Comparison of ENCODE assay signal across 8 cellular contexts in the genomic region with DNA sequence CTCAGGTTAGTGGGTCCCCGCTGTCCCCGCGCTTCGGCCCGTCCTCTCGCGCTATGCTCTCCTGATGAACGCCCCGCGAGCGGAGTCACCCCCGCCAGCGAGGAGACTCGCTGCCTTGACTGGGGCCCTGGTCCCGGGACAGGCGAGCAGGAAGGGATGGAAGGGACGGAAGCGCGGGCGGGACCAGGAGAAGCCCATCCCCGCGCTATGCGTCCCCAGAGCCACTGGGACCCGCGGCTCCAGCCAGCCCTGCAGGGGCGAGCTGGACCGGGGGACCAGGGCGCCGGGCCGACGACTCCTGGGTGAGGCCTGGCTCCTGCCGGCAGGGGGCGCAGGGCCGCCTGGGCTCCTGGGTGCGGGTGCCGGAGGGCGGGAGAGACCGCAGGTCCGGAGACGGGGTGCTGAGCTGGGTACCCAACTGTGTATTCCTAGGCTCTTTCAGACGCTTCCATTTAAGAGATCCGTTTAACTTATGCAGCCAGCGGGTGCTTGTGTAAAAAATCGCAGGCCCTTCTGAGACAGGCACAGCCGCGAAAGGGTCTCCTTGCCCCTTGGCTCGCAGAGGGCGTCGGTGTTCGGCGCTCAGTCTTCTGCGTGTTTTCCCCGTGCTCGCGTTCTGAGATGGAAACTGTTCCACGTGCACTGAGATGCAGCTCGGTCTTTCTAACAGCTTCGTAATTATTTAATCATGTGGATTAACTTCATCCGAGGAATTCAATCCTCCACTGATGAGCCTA. TPM values are rescaled to one million over a fixed set of nuclear protein-coding genes. Genes with fewer than 3 reads are reported as not detected.
DNase-seq lines count a peak whose midpoint lies in the region; ATAC-seq and TF ChIP-seq lines count a peak whose summit lies in the region.

No MANE protein-coding gene starts in this region.

- H2BK12ac ChIP-seq in neuronal stem cell (ENCODE audit: low read length) = no peak overlapping the region

- H2BK15ac ChIP-seq in neuronal stem cell (ENCODE audit: low read length) = peak overlapping the region; percentile 67

- DNase-seq in C1 segment of cervical spinal cord (lab: John Stamatoyannopoulos, UW) (peak in 12 of 14 donors; percentile 32 to 87 (median 66)), RWPE2 (ENCODE audit: low spot score) (peak; percentile 89), neuronal stem cell (ENCODE audit: low spot score) (peak; percentile 67)
- DNase-seq in activated naive CD4-positive, alpha-beta T cell treated with Interleukin-2 at 50 U/mL for 16 hours = peak; percentile 84

- H3K79me1 ChIP-seq in neuronal stem cell (ENCODE audit: low read depth, low read length) = peaks cover 2% of the 10 kb centered on the region

- H2BK5ac ChIP-seq in neuronal stem cell (ENCODE audit: low read length) = no peak overlapping the region

- no peak overlapping the region for H2AFZ ChIP-seq in neuronal stem cell (ENCODE audit: low read length)

- H3K4me1 ChIP-seq in RWPE2 (ENCODE audit: insufficient read depth, poor library complexity, severe bottlenecking) = peaks cover 29% of the 10 kb centered on the region
- peaks cover 0 to 50% (median 22%) of the 10 kb centered on the region in 3 donors for H3K4me1 ChIP-seq in gastroesophageal sphincter
- peaks cover 0 to 12% of the 10 kb centered on the region in 2 donors for H3K4me1 ChIP-seq in neuronal stem cell (ENCODE audit: control insufficient read depth in 2 of 2, insufficient read depth in 1 of 2, low read depth in 1 of 2, low read length in 2 of 2)
- H3K4me1 ChIP-seq in stomach smooth muscle (ENCODE audit: control insufficient read depth, insufficient read depth, low read length) = peaks cover 18% of the 10 kb centered on the region

- WGBS in gastroesophageal sphincter (ENCODE audit: low coverage in 1 of 2), 2 donors = 0 to 9% methylated on average over 11 to 19 of the region's 59 CpGs
- WGBS in neuronal stem cell (ENCODE audit: extremely low coverage in 2 of 2, insufficient read length in 2 of 2, insufficient replicate concordance in 1 of 2), 2 donors = no CpG with 5 or more reads among the region's 59 CpGs

- peak overlapping the region; percentile 98 for H3K18ac ChIP-seq in neuronal stem cell (ENCODE audit: low read length)

- TF ChIP-seq POLR2A in gastroesophageal sphincter (IDR thresholded peaks at IDR 0.05) = peak in 1 of 2 donors; percentile 9

- no peak overlapping the region for H4K91ac ChIP-seq in neuronal stem cell (ENCODE audit: low read depth, low read length, poor library complexity)

- H3K36me3 ChIP-seq in RWPE2 (ENCODE audit: low read depth) (no peaks in the 10 kb centered on the region; the same call in 1 of the 2 replicates), gastroesophageal sphincter (no peaks in the 10 kb centered on the region), neuronal stem cell (replicated peaks in 1 of 2; ENCODE audit: control insufficient read depth in 2 of 2, insufficient read depth in 2 of 2, low read length in 2 of 2) (peaks cover 0 to 4% of the 10 kb centered on the region in 2 donors), stomach smooth muscle (ENCODE audit: control insufficient read depth in 2 of 2, insufficient read depth in 2 of 2, low read length in 2 of 2) (no peaks in the 10 kb centered on the region)

- no peaks in the 10 kb centered on the region for H3K9me3 ChIP-seq in RWPE2 (ENCODE audit: severe bottlenecking)
- H3K9me3 ChIP-seq in gastroesophageal sphincter = no peaks in the 10 kb centered on the region
- H3K9me3 ChIP-seq in neuronal stem cell (replicated peaks in 1 of 2; ENCODE audit: control insufficient read depth in 2 of 2, insufficient read depth in 1 of 2, low read depth in 1 of 2, low read length in 2 of 2) = peaks cover 0 to 7% of the 10 kb centered on the region in 2 donors
- no peaks in the 10 kb centered on the region for H3K9me3 ChIP-seq in stomach smooth muscle (ENCODE audit: control insufficient read depth in 2 of 2, low read length in 2 of 2)

- H3K9ac ChIP-seq in neuronal stem cell (ENCODE audit: low read depth, low read length, poor library complexity) (peak overlapping the region; percentile 70), stomach smooth muscle (ENCODE audit: low read length in 2 of 2) (peak overlapping the region; percentile 53 to 73)

- H3K27me3 ChIP-seq in RWPE2 (ENCODE audit: insufficient read depth, poor library complexity, severe bottlenecking) = no peaks in the 10 kb centered on the region
- no peaks in the 10 kb centered on the region for H3K27me3 ChIP-seq in gastroesophageal sphincter
- peaks cover 0 to 14% (median 2%) of the 10 kb centered on the region in 3 experiments for H3K27me3 ChIP-seq in neuronal stem cell (ENCODE audit: control insufficient read depth in 3 of 3, insufficient read depth in 3 of 3, low read depth in 1 of 3, low read length in 3 of 3)
- no peaks in the 10 kb centered on the region for H3K27me3 ChIP-seq in stomach smooth muscle (ENCODE audit: control insufficient read depth in 1 of 2, insufficient read depth in 2 of 2, low read length in 2 of 2)

- TF ChIP-seq CTCF in RWPE2 (IDR thresholded peaks at IDR 0.05; ENCODE audit: poor library complexity, severe bottlenecking) (peak; percentile 100), gastroesophageal sphincter (IDR thresholded peaks at IDR 0.05) (peak; percentile 86 to 99 (median 94))

- TF ChIP-seq EP300 in gastroesophageal sphincter (IDR thresholded peaks at IDR 0.05) = no peak

- ATAC-seq in GM19351 (IDR thresholded peaks at IDR 0.05; ENCODE audit: unreplicated experiment) (peak; percentile 94), HG03457 (IDR thresholded peaks at IDR 0.05; ENCODE audit: unreplicated experiment) (peak; percentile 74), RWPE2 (ENCODE audit: low read depth) (peak; percentile 86), gastroesophageal sphincter (peak; percentile 94)

- peak overlapping the region; percentile 53 for H3K4ac ChIP-seq in neuronal stem cell (ENCODE audit: low read length)

- peak overlapping the region; percentile 73 for H3K4me2 ChIP-seq in neuronal stem cell (ENCODE audit: insufficient read depth, low read length, poor library complexity, severe bottlenecking)

- peak overlapping the region; percentile 59 for H3K4me3 ChIP-seq in RWPE2 (ENCODE audit: severe bottlenecking)
- H3K4me3 ChIP-seq in gastroesophageal sphincter = peak overlapping the region; percentile 62 to 78
- peak overlapping the region in 1 of 2 donors; percentile 83 for H3K4me3 ChIP-seq in neuronal stem cell (ENCODE audit: low read length in 2 of 2)
- peak overlapping the region; percentile 70 to 83 for H3K4me3 ChIP-seq in stomach smooth muscle (ENCODE audit: low read length in 2 of 2)

- no peak overlapping the region for H3K14ac ChIP-seq in neuronal stem cell (ENCODE audit: low read length)

- no peak overlapping the region for H2AK5ac ChIP-seq in neuronal stem cell (ENCODE audit: low read depth, low read length)

- H3K23ac ChIP-seq in neuronal stem cell (ENCODE audit: low read depth, low read length, poor library complexity) = peak overlapping the region; percentile 85

- H3K27ac ChIP-seq in RWPE2 (ENCODE audit: poor library complexity, severe bottlenecking) = peak overlapping the region; percentile 24
- H3K27ac ChIP-seq in gastroesophageal sphincter = peak overlapping the region; percentile 0 to 87 (median 78)
- no peak overlapping the region for H3K27ac ChIP-seq in neuronal stem cell (replicated peaks; ENCODE audit: low read length)
- H3K27ac ChIP-seq in stomach smooth muscle (ENCODE audit: low read length) = no peak overlapping the region

- peak overlapping the region; percentile 98 for H4K8ac ChIP-seq in neuronal stem cell (ENCODE audit: low read depth, low read length)

- no peak overlapping the region for H2BK120ac ChIP-seq in neuronal stem cell (ENCODE audit: low read depth, low read length)

RNA-seq across cellular contexts. Expression of a gene that starts 0.6 kb away (rescaled TPM):
- 1 to 10 TPM in 3 of 4 donors, under 1 TPM in 1; 0.89 to 4.7 (median 2.0) TPM for total RNA-seq in gastroesophageal sphincter
- polyA plus RNA-seq in neuronal stem cell (2013, experiment 1 of 2) = 0.18 TPM
- 0.15 TPM for polyA plus RNA-seq in neuronal stem cell (2013, experiment 2 of 2)

RNA-seq across cellular contexts. Expression of a gene that starts 6.1 kb away (rescaled TPM):
- total RNA-seq in gastroesophageal sphincter = 10 to 100 TPM in 2 of 4 donors, 1 to 10 TPM in 2; 6.8 to 18.9 (median 10.3) TPM
- polyA plus RNA-seq in neuronal stem cell (2013, experiment 1 of 2) = 0.56 TPM
- polyA plus RNA-seq in neuronal stem cell (2013, experiment 2 of 2) = 0.65 TPM

RNA-seq across cellular contexts. Expression of a gene that starts 6.2 kb away (rescaled TPM):
- 10 to 100 TPM in 3 of 4 donors, 1 to 10 TPM in 1; 8.1 to 22.6 (median 13.4) TPM for total RNA-seq in gastroesophageal sphincter
- 13.5 TPM for polyA plus RNA-seq in neuronal stem cell (2013, experiment 1 of 2)
- polyA plus RNA-seq in neuronal stem cell (2013, experiment 2 of 2) = 13.6 TPM

RNA-seq across cellular contexts. Expression of a gene that starts 24.2 kb away (rescaled TPM):
- 1 to 10 TPM in 1 of 4 donors, under 1 TPM in 3; 0.39 to 1.1 (median 0.78) TPM for total RNA-seq in gastroesophageal sphincter
- polyA plus RNA-seq in neuronal stem cell (2013, experiment 1 of 2) = 0.22 TPM
- 0.24 TPM for polyA plus RNA-seq in neuronal stem cell (2013, experiment 2 of 2)

Comparison
In these comparisons a context has a peak if more than half of its experiments do, and no peak if none do; other contexts are left out.
1. H3K27ac ChIP-seq: peak in RWPE2 (single experiment) and gastroesophageal sphincter (4 of 4); none in neuronal stem cell (single experiment) and stomach smooth muscle (single experiment).
2. Peak in every context shown above with its lines, with median percentiles within 50 percentile points of each other: DNase-seq and ATAC-seq.